In genomic region chr3:17979248-17979647, GRCh38 we compare ENCODE assay signal across 11 cellular contexts.
A peak's percentile ranks its signal among the peaks of the same experiment; 100 is the strongest.
DNase-seq lines count a peak whose midpoint lies in the region; ATAC-seq and TF ChIP-seq lines count a peak whose summit lies in the region.
"Had no signal": no experiment of that assay in that cellular context is flagged by ENCODE, and none has a peak within 500 bp of the region (broad histone marks: within the 10 kb centered on the region; RNA-seq: fewer than 3 reads in every experiment).

No MANE protein-coding gene starts in this region.

- no peak overlapping the region for H3K4me3 Mint-ChIP-seq in activated CD4-positive, alpha-beta memory T cell treated with anti-CD3 and anti-CD28 coated beads, Interleukin-2, amount 10 ng/mL, durations not matched to agents 7 days and 5 days
- H3K4me3 Mint-ChIP-seq in stimulated activated memory B cell treated with anti-CD40 and anti-IgM and Interleukin-4, amounts not matched to agents 10 μg/mL and 1 μg/mL and 100 μg/mL, for 72 hours: no peak overlapping the region
- no peak overlapping the region for H3K4me3 Mint-ChIP-seq in activated CD8-positive, alpha-beta memory T cell treated with anti-CD3 and anti-CD28 coated beads, Interleukin-2, amount 10 ng/mL, durations not matched to agents 7 days and 5 days
- H3K4me3 Mint-ChIP-seq: T-cell had no signal

- TF ChIP-seq CTCF in tibial artery (IDR thresholded peaks at IDR 0.05): no peak

- H3K9me3 Mint-ChIP-seq in activated CD4-positive, alpha-beta memory T cell treated with anti-CD3 and anti-CD28 coated beads, Interleukin-2, amount 10 ng/mL, durations not matched to agents 7 days and 5 days: no peaks in the 10 kb centered on the region
- H3K9me3 Mint-ChIP-seq in stimulated activated memory B cell treated with anti-CD40 and anti-IgM and Interleukin-4, amounts not matched to agents 10 μg/mL and 1 μg/mL and 100 μg/mL, for 72 hours: no peaks in the 10 kb centered on the region
- no peaks in the 10 kb centered on the region for H3K9me3 Mint-ChIP-seq in activated CD8-positive, alpha-beta memory T cell treated with anti-CD3 and anti-CD28 coated beads, Interleukin-2, amount 10 ng/mL, durations not matched to agents 7 days and 5 days (ENCODE audit: low read depth)
- H3K9me3 Mint-ChIP-seq: T-cell had no signal

- H3K27ac Mint-ChIP-seq in activated CD4-positive, alpha-beta memory T cell treated with anti-CD3 and anti-CD28 coated beads, Interleukin-2, amount 10 ng/mL, durations not matched to agents 7 days and 5 days: no peak overlapping the region
- no peak overlapping the region for H3K27ac Mint-ChIP-seq in stimulated activated memory B cell treated with anti-CD40 and anti-IgM and Interleukin-4, amounts not matched to agents 10 μg/mL and 1 μg/mL and 100 μg/mL, for 72 hours
- no peak overlapping the region for H3K27ac Mint-ChIP-seq in activated CD8-positive, alpha-beta memory T cell treated with anti-CD3 and anti-CD28 coated beads, Interleukin-2, amount 10 ng/mL, durations not matched to agents 7 days and 5 days
- H3K27ac Mint-ChIP-seq: T-cell had no signal

- intact Hi-C loops in tibial artery (cut with DNase I; ENCODE audit: low total_unique reads): no loop called here

- CTCF ChIA-PET in activated CD4-positive, alpha-beta memory T cell treated with anti-CD3 and anti-CD28 coated beads, Interleukin-2, amount 10 ng/mL, durations not matched to agents 7 days and 5 days (lab: Charles Lee): interaction anchor here (1.6 kb wide), 1 partner anchor 11 kb away, joined by 3 read pairs; no protein-coding TSS in a partner anchor
- CTCF ChIA-PET in activated CD8-positive, alpha-beta memory T cell treated with anti-CD3 and anti-CD28 coated beads, Interleukin-2, amount 10 ng/mL, durations not matched to agents 7 days and 5 days (lab: Charles Lee): no interaction called here

- DNase-seq in ELF-1 (ENCODE audit: low read depth, low spot score) (peak; percentile 8), UCSD-AML1 (lab: John Stamatoyannopoulos, UW; ENCODE audit: unreplicated experiment) (peak; percentile 23), midbrain (lab: John Stamatoyannopoulos, UW) (peak; percentile 2), tibial artery (no peak)
- no peak for DNase-seq in activated CD4-positive, alpha-beta memory T cell treated with anti-CD3 and anti-CD28 coated beads, Interleukin-2, amount 10 ng/mL, durations not matched to agents 7 days and 5 days
- no peak for DNase-seq in activated CD8-positive, alpha-beta memory T cell treated with anti-CD3 and anti-CD28 coated beads, Interleukin-2, amount 10 ng/mL, durations not matched to agents 7 days and 5 days
- DNase-seq: DMS79 treated with DMSO at 0.1 percent for 48 hours, T-cell had no signal

- no peaks in the 10 kb centered on the region for H3K4me1 ChIP-seq in tibial artery

- H3K27ac ChIP-seq in KOPT-K1 (ENCODE audit: low read depth, low read length, poor library complexity, severe bottlenecking): peak overlapping the region; percentile 97
- H3K27ac ChIP-seq in tibial artery: no peak overlapping the region

- no peak for ATAC-seq in stimulated activated memory B cell treated with anti-CD40 and anti-IgM and Interleukin-4, amounts not matched to agents 10 μg/mL and 1 μg/mL and 100 μg/mL, for 72 hours
- no peak for ATAC-seq in activated CD8-positive, alpha-beta memory T cell treated with anti-CD3 and anti-CD28 coated beads, Interleukin-2, amount 10 ng/mL, durations not matched to agents 7 days and 5 days
- ATAC-seq: T-cell had no signal

- POLR2A ChIA-PET in activated CD4-positive, alpha-beta memory T cell treated with anti-CD3 and anti-CD28 coated beads, Interleukin-2, amount 10 ng/mL, durations not matched to agents 7 days and 5 days (lab: Charles Lee): no interaction called here

- H3K9me3 ChIP-seq in KOPT-K1 (ENCODE audit: insufficient read depth, low read length, poor library complexity, severe bottlenecking) (no peaks in the 10 kb centered on the region), tibial artery (no peaks in the 10 kb centered on the region)

- H3K36me3 Mint-ChIP-seq in activated CD4-positive, alpha-beta memory T cell treated with anti-CD3 and anti-CD28 coated beads, Interleukin-2, amount 10 ng/mL, durations not matched to agents 7 days and 5 days (ENCODE audit: low read depth): no peaks in the 10 kb centered on the region
- H3K36me3 Mint-ChIP-seq in stimulated activated memory B cell treated with anti-CD40 and anti-IgM and Interleukin-4, amounts not matched to agents 10 μg/mL and 1 μg/mL and 100 μg/mL, for 72 hours: no peaks in the 10 kb centered on the region
- no peaks in the 10 kb centered on the region for H3K36me3 Mint-ChIP-seq in activated CD8-positive, alpha-beta memory T cell treated with anti-CD3 and anti-CD28 coated beads, Interleukin-2, amount 10 ng/mL, durations not matched to agents 7 days and 5 days
- H3K36me3 Mint-ChIP-seq: T-cell had no signal

- no peaks in the 10 kb centered on the region for H3K27me3 ChIP-seq in tibial artery

- H3K27me3 Mint-ChIP-seq in activated CD4-positive, alpha-beta memory T cell treated with anti-CD3 and anti-CD28 coated beads, Interleukin-2, amount 10 ng/mL, durations not matched to agents 7 days and 5 days: peaks cover 12% of the 10 kb centered on the region
- H3K27me3 Mint-ChIP-seq in stimulated activated memory B cell treated with anti-CD40 and anti-IgM and Interleukin-4, amounts not matched to agents 10 μg/mL and 1 μg/mL and 100 μg/mL, for 72 hours: peaks cover 14% of the 10 kb centered on the region
- H3K27me3 Mint-ChIP-seq in activated CD8-positive, alpha-beta memory T cell treated with anti-CD3 and anti-CD28 coated beads, Interleukin-2, amount 10 ng/mL, durations not matched to agents 7 days and 5 days: peaks cover 17% of the 10 kb centered on the region

- H3K36me3 ChIP-seq in KOPT-K1 (ENCODE audit: insufficient read depth, low read length) (no peaks in the 10 kb centered on the region), tibial artery (no peaks in the 10 kb centered on the region)

- no peaks in the 10 kb centered on the region for H3K4me1 Mint-ChIP-seq in activated CD4-positive, alpha-beta memory T cell treated with anti-CD3 and anti-CD28 coated beads, Interleukin-2, amount 10 ng/mL, durations not matched to agents 7 days and 5 days
- H3K4me1 Mint-ChIP-seq in stimulated activated memory B cell treated with anti-CD40 and anti-IgM and Interleukin-4, amounts not matched to agents 10 μg/mL and 1 μg/mL and 100 μg/mL, for 72 hours: no peaks in the 10 kb centered on the region
- H3K4me1 Mint-ChIP-seq in activated CD8-positive, alpha-beta memory T cell treated with anti-CD3 and anti-CD28 coated beads, Interleukin-2, amount 10 ng/mL, durations not matched to agents 7 days and 5 days: no peaks in the 10 kb centered on the region
- H3K4me1 Mint-ChIP-seq: T-cell had no signal

- no peak overlapping the region for H3K4me3 ChIP-seq in tibial artery
- H3K4me3 ChIP-seq: lung had no signal

Comparison
In these comparisons a context has a peak if more than half of its experiments do, and no peak if none do; other contexts are left out.
1. DNase-seq: peak in ELF-1 (single experiment), UCSD-AML1 (single experiment) and midbrain (single experiment); none in activated CD4-positive, alpha-beta memory T cell treated with anti-CD3 and anti-CD28 coated beads, Interleukin-2, amount 10 ng/mL, durations not matched to agents 7 days and 5 days (single experiment), tibial artery (0 of 2) and activated CD8-positive, alpha-beta memory T cell treated with anti-CD3 and anti-CD28 coated beads, Interleukin-2, amount 10 ng/mL, durations not matched to agents 7 days and 5 days (single experiment).